ENCODE assay signal across 8 cellular contexts in genomic region chr1:28668191-28668955, GRCh38. TPM values are rescaled to one million over a fixed set of nuclear protein-coding genes. Genes with fewer than 3 reads are reported as not detected.
DNase-seq lines count a peak whose midpoint lies in the region; ATAC-seq, FAIRE-seq and TF ChIP-seq lines count a peak whose summit lies in the region.

TSS of gene GMEB1 (plus strand) at chr1:28668784. CDS start at chr1:28683613, 14,829 bp downstream.

- TF ChIP-seq CTCF in keratinocyte (optimal IDR thresholded peaks at IDR 0.05 in 1 of 3, IDR thresholded peaks at IDR 0.05 in 1 of 3, conservative IDR thresholded peaks at IDR 0.05 in 1 of 3; ENCODE audit: extremely low read depth in 1 of 3, insufficient read depth in 2 of 3, low read length in 3 of 3) = no peak

- H3K4me1 Mint-ChIP-seq in central memory CD8-positive, alpha-beta T cell = peaks cover 17% of the 10 kb centered on the region

- H3K9me3 ChIP-seq in keratinocyte (ENCODE audit: control insufficient read depth, low read depth, low read length) = no peaks in the 10 kb centered on the region

- peak; percentile 73 for FAIRE-seq in keratinocyte (lab: Jason Lieb, UNC)

- peak within 1 kb of the TSS; percentile 99 for H2AFZ ChIP-seq in keratinocyte (ENCODE audit: control insufficient read depth, low read length)

- H3K4me2 ChIP-seq in keratinocyte (ENCODE audit: control insufficient read depth, extremely low read depth, insufficient read depth, low read depth, low read length) = peak within 1 kb of the TSS; percentile 99

- peaks cover 9% of the 10 kb centered on the region for H3K36me3 Mint-ChIP-seq in central memory CD8-positive, alpha-beta T cell (ENCODE audit: insufficient read depth)

- peaks cover 8% of the 10 kb centered on the region for H3K4me1 ChIP-seq in keratinocyte (ENCODE audit: control insufficient read depth, extremely low read depth, insufficient read depth, low read length)

- dilution Hi-C loops in keratinocyte (cut with MboI; ENCODE audit: extremely low pct_ligation_motif_present, low sequenced_read_pairs) = no loop called here

- peak within 1 kb of the TSS; percentile 69 to 90 (median 76) for H3K4me3 ChIP-seq in keratinocyte (ENCODE audit: control insufficient read depth in 2 of 3, extremely low read depth in 1 of 3, insufficient read depth in 2 of 3, low read depth in 1 of 3, low read length in 3 of 3)

- no peaks in the 10 kb centered on the region for H3K27me3 ChIP-seq in keratinocyte (ENCODE audit: control insufficient read depth, extremely low read depth, insufficient read depth, low read length)

- DNase-seq in AG08395 (ENCODE audit: low spot score) (peak; percentile 96), NCI-H345 treated with DMSO at 0.1 percent for 48 hours (lab: John Stamatoyannopoulos, UW; ENCODE audit: unreplicated experiment) (peak; percentile 76), keratinocyte (ENCODE audit: low read depth, low spot score) (peak; percentile 11)
- DNase-seq in activated CD4-positive, alpha-beta T cell treated with anti-CD3 and anti-CD28 coated beads for 1 hour = peak; percentile 73
- DNase-seq in central memory CD8-positive, alpha-beta T cell (ENCODE audit: low spot score in 2 of 2) = peak; percentile 62 to 69
- peak; percentile 86 for DNase-seq in stimulated activated CD4-positive, alpha-beta T cell treated with anti-CD3 and anti-CD28 coated beads, Interleukin-12 subunit alpha, Interleukin-12 subunit beta, amount 100 ng/mL, for 4 hours

- H3K27me3 Mint-ChIP-seq in central memory CD8-positive, alpha-beta T cell = no peaks in the 10 kb centered on the region

- H3K36me3 ChIP-seq in keratinocyte (ENCODE audit: control insufficient read depth in 2 of 2, extremely low read depth in 1 of 2, insufficient read depth in 2 of 2, low read length in 2 of 2) = no peaks in the 10 kb centered on the region

- peaks cover 20% of the 10 kb centered on the region for H3K79me2 ChIP-seq in keratinocyte (ENCODE audit: control insufficient read depth, insufficient read depth, low read length)

- H3K4me3 Mint-ChIP-seq in central memory CD8-positive, alpha-beta T cell = peak within 1 kb of the TSS; percentile 80

- H3K9ac ChIP-seq in keratinocyte (ENCODE audit: control insufficient read depth, extremely low read depth, insufficient read depth, low read length) = peak within 1 kb of the TSS; percentile 88

- H4K20me1 ChIP-seq in keratinocyte (ENCODE audit: control insufficient read depth, extremely low read depth, insufficient read depth, low read length) = no peaks in the 10 kb centered on the region

- H3K9me3 Mint-ChIP-seq in central memory CD8-positive, alpha-beta T cell = no peaks in the 10 kb centered on the region

- no peaks in the 10 kb centered on the region for H3K9me1 ChIP-seq in keratinocyte (ENCODE audit: control insufficient read depth, extremely low read depth, insufficient read depth, low read length)

- H3K27ac ChIP-seq in keratinocyte (ENCODE audit: control insufficient read depth, insufficient read depth, low read length) = peak within 1 kb of the TSS; percentile 89

- H3K27ac Mint-ChIP-seq in central memory CD8-positive, alpha-beta T cell (ENCODE audit: low read depth) = peak within 1 kb of the TSS; percentile 91

- ATAC-seq in GM18909 (IDR thresholded peaks at IDR 0.05; ENCODE audit: poor library complexity, unreplicated experiment) = peak; percentile 80
- ATAC-seq in HG03159 (IDR thresholded peaks at IDR 0.05; ENCODE audit: unreplicated experiment) = peak; percentile 65
- ATAC-seq in central memory CD8-positive, alpha-beta T cell (replicated peaks; ENCODE audit: extremely low read depth, poor library complexity, severe bottlenecking) = peak; percentile 64

RNA-seq across cellular contexts. Expression of gene GMEB1, which starts in this region (rescaled TPM):
- 4.7 to 9.3 TPM (median 6.0 TPM) in 3 replicates for polyA plus RNA-seq in keratinocyte
- 19.6 TPM for polyA plus RNA-seq in keratinocyte (2011; ENCODE audit: low read depth)
- polyA plus RNA-seq in keratinocyte (2011; cell fraction: cytosol; rRNA removed) = 5.0 and 5.6 TPM in 2 replicates
- 8.2 and 9.1 TPM in 2 replicates for polyA plus RNA-seq in keratinocyte (2011; cell fraction: nucleus; rRNA removed)
- 8.1 and 10.2 TPM in 2 replicates for polyA plus RNA-seq in keratinocyte (2012; ENCODE audit: low replicate concordance)
- polyA minus RNA-seq in keratinocyte = 9.0 to 15.0 TPM (median 13.5 TPM) in 3 replicates
- 7.1 TPM for polyA minus RNA-seq in keratinocyte (2011; cell fraction: cytosol; rRNA and poly(A)+ RNA removed)
- polyA minus RNA-seq in keratinocyte (2011; cell fraction: nucleus; rRNA and poly(A)+ RNA removed) = 2.8 and 7.6 TPM in 2 replicates

Comparison
In these comparisons a context has a peak if more than half of its experiments do, and no peak if none do; other contexts are left out.
1. Peak in every context shown above with its lines: DNase-seq, ATAC-seq, H3K4me3 ChIP-seq and H3K27ac ChIP-seq.
2. DNase-seq: peak in every context shown above with its lines; median percentile 96 in AG08395; 86 in stimulated activated CD4-positive, alpha-beta T cell treated with anti-CD3 and anti-CD28 coated beads, Interleukin-12 subunit alpha, Interleukin-12 subunit beta, amount 100 ng/mL, for 4 hours; 76 in NCI-H345 treated with DMSO at 0.1 percent for 48 hours; 73 in activated CD4-positive, alpha-beta T cell treated with anti-CD3 and anti-CD28 coated beads for 1 hour; 66 in central memory CD8-positive, alpha-beta T cell; 11 in keratinocyte.